ENCODE assay signal across 8 cellular contexts in genomic region chr19:47141252-47141651, GRCh38. TPM values are rescaled to one million over a fixed set of nuclear protein-coding genes. Genes with fewer than 3 reads are reported as not detected.
DNase-seq lines count a peak whose midpoint lies in the region; ATAC-seq, FAIRE-seq and TF ChIP-seq lines count a peak whose summit lies in the region.
"Not testable (repeated sequence)": the region's sequence is repeated elsewhere in the genome, so short reads cannot be mapped to it uniquely, and the experiment has no call there.

No MANE protein-coding gene starts in this region.

- ATAC-seq in GM23338 (peak; percentile 74), PC-3 (peak; percentile 63), K562 (peak; percentile 45)

- TF ChIP-seq RAD21 in K562 (CRISPR knock-in tag; conservative IDR thresholded peaks at IDR 0.05 in 1 of 2, IDR thresholded peaks at IDR 0.05 in 1 of 2) = not testable (repeated sequence)

- intact Hi-C loops in PC-3 (cut with micrococcal nuclease); K562 (cut with micrococcal nuclease): not testable (repeated sequence)

- H3K27ac Mint-ChIP-seq in GM23338 = peak overlapping the region; percentile 88
- peak overlapping the region; percentile 13 for H3K27ac Mint-ChIP-seq in activated CD4-positive, alpha-beta memory T cell treated with anti-CD3 and anti-CD28 coated beads, Interleukin-2, amount 10 ng/mL, durations not matched to agents 7 days and 5 days
- peak overlapping the region; percentile 96 for H3K27ac Mint-ChIP-seq in mesothelial cell of epicardium

- CTCF ChIA-PET in PC-3 (lab: Charles Lee) = interaction anchor here (0.9 kb wide), 1 partner anchor 69 kb away, joined by 5 read pairs; no protein-coding TSS in a partner anchor
- CTCF ChIA-PET in activated CD4-positive, alpha-beta memory T cell treated with anti-CD3 and anti-CD28 coated beads, Interleukin-2, amount 10 ng/mL, durations not matched to agents 7 days and 5 days (lab: Charles Lee) = interaction anchor here (1.3 kb wide), 1 partner anchor 103 kb away, joined by 3 read pairs; no protein-coding TSS in a partner anchor
- CTCF ChIA-PET in K562 (lab: Yijun Ruan, JAX; ENCODE audit: low intra/inter-chr PET ratio) = not testable (repeated sequence)

- peaks cover 26% of the 10 kb centered on the region for H3F3A ChIP-seq in GM23338 (replicated peaks; ENCODE audit: low read depth)
- not testable (repeated sequence) for H3F3A ChIP-seq in PC-3 (ENCODE audit: low read length, unreplicated experiment)

- FAIRE-seq in K562 (lab: Jason Lieb, UNC) = not testable (repeated sequence)

- not testable (repeated sequence) for H3K9me1 ChIP-seq in K562 (ENCODE audit: control insufficient read depth, insufficient read depth, low read length)

- H3K27me3 ChIP-seq in GM23338 (ENCODE audit: insufficient read depth); PC-3 (ENCODE audit: low read length); K562 (ENCODE audit: control insufficient read depth in 2 of 2, insufficient read depth in 2 of 2, low read length in 2 of 2); skeletal muscle tissue (ENCODE audit: control insufficient read depth in 3 of 3, insufficient read depth in 3 of 3, low read length in 3 of 3): not testable (repeated sequence)

- peak overlapping the region; percentile 4; the same call in 1 of the 3 replicates for H3K4me3 Mint-ChIP-seq in GM23338
- H3K4me3 Mint-ChIP-seq in activated CD4-positive, alpha-beta memory T cell treated with anti-CD3 and anti-CD28 coated beads, Interleukin-2, amount 10 ng/mL, durations not matched to agents 7 days and 5 days; mesothelial cell of epicardium: not testable (repeated sequence)

- H3K4me3 ChIP-seq in GM23338; PC-3 (ENCODE audit: low read length); K562; fibroblast of villous mesenchyme (ENCODE audit: low read depth, low read length); skeletal muscle tissue (ENCODE audit: low read length in 3 of 3): not testable (repeated sequence)

- WGBS in K562 (ENCODE audit: insufficient coverage, low coverage, missing lambda C conversion rate) = 47% methylated on average over 6 of the region's 7 CpGs

- BruUV-seq in PC-3 (replicated peaks; lab: Mats Ljungman, UMichigan); K562 (replicated peaks; lab: Mats Ljungman, UMichigan): not testable (repeated sequence)

- not testable (repeated sequence) for H3K9me3 Mint-ChIP-seq in GM23338; activated CD4-positive, alpha-beta memory T cell treated with anti-CD3 and anti-CD28 coated beads, Interleukin-2, amount 10 ng/mL, durations not matched to agents 7 days and 5 days; mesothelial cell of epicardium

- not testable (repeated sequence) for H3K4me1 Mint-ChIP-seq in GM23338
- H3K4me1 Mint-ChIP-seq in activated CD4-positive, alpha-beta memory T cell treated with anti-CD3 and anti-CD28 coated beads, Interleukin-2, amount 10 ng/mL, durations not matched to agents 7 days and 5 days = peaks cover 47% of the 10 kb centered on the region
- peaks cover 27% of the 10 kb centered on the region for H3K4me1 Mint-ChIP-seq in mesothelial cell of epicardium

- not testable (repeated sequence) for H3K4me1 ChIP-seq in GM23338 (ENCODE audit: insufficient read depth); PC-3 (ENCODE audit: insufficient read depth, low read length); skeletal muscle tissue (ENCODE audit: control insufficient read depth in 3 of 3, insufficient read depth in 3 of 3, low read length in 3 of 3)
- peaks cover 0 to 13% of the 10 kb centered on the region in 2 experiments for H3K4me1 ChIP-seq in K562 (replicated peaks in 1 of 2; ENCODE audit: control insufficient read depth in 2 of 2, insufficient read depth in 2 of 2, low read length in 2 of 2)

- H3K9ac ChIP-seq in PC-3 (ENCODE audit: low read length); K562 (ENCODE audit: insufficient read depth in 1 of 2, low read depth in 2 of 2, low read length in 2 of 2): not testable (repeated sequence)
- H3K9ac ChIP-seq in skeletal muscle tissue (ENCODE audit: low read depth in 1 of 3, low read length in 3 of 3) = peak overlapping the region in 2 of 3 donors; percentile 8 to 20

- H3K9me2 ChIP-seq in GM23338 (ENCODE audit: insufficient read depth); PC-3 (replicated peaks; ENCODE audit: low read length): not testable (repeated sequence)

- POLR2A ChIA-PET in PC-3 (lab: Charles Lee; ENCODE audit: unreplicated experiment) = not testable (repeated sequence)
- POLR2A ChIA-PET in activated CD4-positive, alpha-beta memory T cell treated with anti-CD3 and anti-CD28 coated beads, Interleukin-2, amount 10 ng/mL, durations not matched to agents 7 days and 5 days (lab: Charles Lee) = interaction anchor here (0.8 kb wide), 1 partner anchor 15 kb away, joined by 3 read pairs; no protein-coding TSS in a partner anchor
- POLR2A ChIA-PET in K562 (lab: Yijun Ruan, JAX) = interaction anchor here (0.6 to 12.1 kb wide), 5 partner anchors 4 to 128 kb away, joined by 3 to 109 read pairs (median 3); partner anchors contain the start of gene SAE1

- not testable (repeated sequence) for H2AFZ ChIP-seq in GM23338; PC-3 (ENCODE audit: low read length); K562 (ENCODE audit: low read depth, low read length)

- not testable (repeated sequence) for TF ChIP-seq POLR2A in K562 (conservative IDR thresholded peaks at IDR 0.05)

- H3K36me3 Mint-ChIP-seq in GM23338 (ENCODE audit: low read depth) = peaks cover 83% of the 10 kb centered on the region
- peaks cover 49% of the 10 kb centered on the region for H3K36me3 Mint-ChIP-seq in activated CD4-positive, alpha-beta memory T cell treated with anti-CD3 and anti-CD28 coated beads, Interleukin-2, amount 10 ng/mL, durations not matched to agents 7 days and 5 days (ENCODE audit: low read depth)
- peaks cover 25% of the 10 kb centered on the region for H3K36me3 Mint-ChIP-seq in mesothelial cell of epicardium

- peaks cover 79% of the 10 kb centered on the region for H4K20me1 ChIP-seq in GM23338 (replicated peaks; ENCODE audit: insufficient read depth)
- H4K20me1 ChIP-seq in PC-3 (ENCODE audit: low read length); K562 (replicated peaks; ENCODE audit: control insufficient read depth, insufficient read depth, low read length): not testable (repeated sequence)

- not testable (repeated sequence) for H3K9me3 ChIP-seq in PC-3 (ENCODE audit: low read length); K562 (replicated peaks; ENCODE audit: control insufficient read depth, insufficient read depth, low read depth, low read length); skeletal muscle tissue (ENCODE audit: control insufficient read depth in 3 of 3, low read length in 3 of 3)

- not testable (repeated sequence) for TF ChIP-seq EP300 in K562 (IDR thresholded peaks at IDR 0.05; ENCODE audit: low read length)

- H3K36me3 ChIP-seq in GM23338 (ENCODE audit: insufficient read depth) (peaks cover 30% of the 10 kb centered on the region), K562 (ENCODE audit: control insufficient read depth, insufficient read depth, low read length) (peaks cover 82% of the 10 kb centered on the region), skeletal muscle tissue (ENCODE audit: control insufficient read depth in 3 of 3, insufficient read depth in 3 of 3, low read length in 3 of 3) (peaks cover 6 to 20% (median 13%) of the 10 kb centered on the region in 3 donors)
- H3K36me3 ChIP-seq in PC-3 (ENCODE audit: low read depth, low read length) = not testable (repeated sequence)

- peaks cover 100% of the 10 kb centered on the region for H3K79me2 ChIP-seq in GM23338 (replicated peaks; ENCODE audit: insufficient read depth)
- peaks cover 87% of the 10 kb centered on the region for H3K79me2 ChIP-seq in PC-3 (ENCODE audit: low read length)
- H3K79me2 ChIP-seq in K562 (ENCODE audit: control insufficient read depth, insufficient read depth, low read length) = peaks cover 80% of the 10 kb centered on the region

- not testable (repeated sequence) for H3K27me3 Mint-ChIP-seq in GM23338 (ENCODE audit: insufficient read depth, low read depth, poor library complexity); activated CD4-positive, alpha-beta memory T cell treated with anti-CD3 and anti-CD28 coated beads, Interleukin-2, amount 10 ng/mL, durations not matched to agents 7 days and 5 days; mesothelial cell of epicardium (ENCODE audit: low read depth)

- DNase-seq in AG20443 (ENCODE audit: low spot score) (peak; percentile 48), GM23338 (ENCODE audit: low spot score) (peak; percentile 66), PC-3 (peak; percentile 20), fibroblast of villous mesenchyme (ENCODE audit: low read depth) (peak; percentile 85), mesothelial cell of epicardium (ENCODE audit: low spot score in 2 of 2, unreplicated experiment in 2 of 2) (peak in 1 of 2 experiments; percentile 53)
- DNase-seq in activated CD4-positive, alpha-beta memory T cell treated with anti-CD3 and anti-CD28 coated beads, Interleukin-2, amount 10 ng/mL, durations not matched to agents 7 days and 5 days; K562 (ENCODE audit: extremely low read depth in 1 of 4, low spot score in 3 of 4): not testable (repeated sequence)

- in situ Hi-C loops in K562 (cut with MboI) = not testable (repeated sequence)

- not testable (repeated sequence) for TF ChIP-seq CTCF in GM23338 (conservative IDR thresholded peaks at IDR 0.05; ENCODE audit: low read depth in 2 of 2); PC-3 (conservative IDR thresholded peaks at IDR 0.05; ENCODE audit: low read depth, low read length); K562 (IDR thresholded peaks at IDR 0.05 in 2 of 3, conservative IDR thresholded peaks at IDR 0.05 in 1 of 3; ENCODE audit: insufficient read depth in 2 of 3, low read depth in 1 of 3, low read length in 3 of 3); fibroblast of villous mesenchyme (IDR thresholded peaks at IDR 0.05; ENCODE audit: insufficient read depth, low read depth, low read length); mesothelial cell of epicardium (IDR thresholded peaks at IDR 0.05; ENCODE audit: unreplicated experiment)

- peak overlapping the region; percentile 69; the same call in 1 of the 2 replicates for H3K27ac ChIP-seq in GM23338 (ENCODE audit: low read depth)
- H3K27ac ChIP-seq in PC-3 (ENCODE audit: low read length); K562 (ENCODE audit: extremely low read depth, low read depth, low read length); skeletal muscle tissue (ENCODE audit: low read depth, low read length): not testable (repeated sequence)

- H3K4me2 ChIP-seq in GM23338; PC-3 (ENCODE audit: low read length); K562 (ENCODE audit: insufficient read depth, low read length): not testable (repeated sequence)

RNA-seq across cellular contexts. Expression of gene SAE1, which starts 10.6 kb away (rescaled TPM):
- 236 and 258 TPM in 2 replicates for total RNA-seq in GM23338 (2014; rRNA removed; shearing (Covaris generic))
- 108 and 115 TPM in 2 replicates for polyA plus RNA-seq in GM23338 (2016; fragmentation: Nextera tagmentation; extraction: Ambion mirVana)
- 99.7 and 134 TPM in 2 replicates for total RNA-seq in PC-3 (2014; rRNA removed)
- total RNA-seq in activated CD4-positive, alpha-beta memory T cell treated with anti-CD3 and anti-CD28 coated beads, Interleukin-2, amount 10 ng/mL, durations not matched to agents 7 days and 5 days = 100 to 1,000 TPM; 150 TPM
- 86.7 and 121 TPM in 2 replicates for total RNA-seq in K562 (2011; cell fraction: chromatin; rRNA removed; ENCODE audit: low replicate concordance)
- 37.9 and 42.4 TPM in 2 replicates for total RNA-seq in K562 (2011; cell fraction: nucleolus; rRNA removed)
- 54.9 and 55.4 TPM in 2 replicates for total RNA-seq in K562 (2011; cell fraction: nucleoplasm; rRNA removed)
- total RNA-seq in K562 (2014; rRNA removed) = 194 and 213 TPM in 2 replicates
- 215 and 244 TPM in 2 replicates for total RNA-seq in K562 (2014; rRNA removed; fragmentation: Illumina TruSeq; extraction: Trizol)
- 220 and 231 TPM in 2 replicates for total RNA-seq in K562 (2015; rRNA removed; fragmentation: Illumina TruSeq; extraction: Trizol)
- total RNA-seq in K562 (2021) = 205 and 217 TPM in 2 replicates
- 199 and 297 TPM in 2 replicates for polyA plus RNA-seq in K562 (2011; rRNA removed)
- polyA plus RNA-seq in K562 (2011; cell fraction: cytosol; rRNA removed) = 175 and 205 TPM in 2 replicates
- polyA plus RNA-seq in K562 (2011; cell fraction: nucleus; rRNA removed) = 41.2 and 60.5 TPM in 2 replicates
- polyA plus RNA-seq in K562 (2012) = 207 and 215 TPM in 2 replicates
- 293 and 299 TPM in 2 replicates for polyA plus RNA-seq in K562 (2014; fragmentation: Illumina TruSeq; extraction: Trizol)
- polyA plus RNA-seq in K562 (2014; fragmentation: Nextera tagmentation; extraction: Ambion mirVana) = 100 to 1,000 TPM in 1 of 2 experiments, 10 to 100 TPM in 1; 82.8 to 133 TPM
- 250 and 273 TPM in 2 replicates for polyA plus RNA-seq in K562 (2014; rRNA removed)
- 138 and 156 TPM in 2 replicates for polyA minus RNA-seq in K562 (2011; rRNA and poly(A)+ RNA removed)
- 63.5 and 64.3 TPM in 2 replicates for polyA minus RNA-seq in K562 (2011; cell fraction: cytosol; rRNA and poly(A)+ RNA removed)
- polyA minus RNA-seq in K562 (2011; cell fraction: nucleus; rRNA and poly(A)+ RNA removed) = 11.0 and 20.4 TPM in 2 replicates
- total RNA-seq in fibroblast of villous mesenchyme = 155 and 160 TPM in 2 replicates
- total RNA-seq in mesothelial cell of epicardium = 137 to 141 TPM (median 138 TPM) in 3 replicates
- total RNA-seq in skeletal muscle tissue = 71.0 TPM

RNA-seq across cellular contexts. Expression of gene ZC3H4, which starts 27.7 kb away (rescaled TPM):
- total RNA-seq in GM23338 (2014; rRNA removed; shearing (Covaris generic)) = 33.8 and 36.9 TPM in 2 replicates
- 26.7 and 29.4 TPM in 2 replicates for polyA plus RNA-seq in GM23338 (2016; fragmentation: Nextera tagmentation; extraction: Ambion mirVana)
- total RNA-seq in PC-3 (2014; rRNA removed) = 13.4 and 20.0 TPM in 2 replicates
- total RNA-seq in activated CD4-positive, alpha-beta memory T cell treated with anti-CD3 and anti-CD28 coated beads, Interleukin-2, amount 10 ng/mL, durations not matched to agents 7 days and 5 days = 100 to 1,000 TPM in 1 of 2 experiments, 10 to 100 TPM in 1; 98.3 to 104 TPM
- total RNA-seq in K562 (2011; cell fraction: chromatin; rRNA removed; ENCODE audit: low replicate concordance) = 66.1 and 83.6 TPM in 2 replicates
- total RNA-seq in K562 (2011; cell fraction: nucleolus; rRNA removed) = 24.1 and 34.0 TPM in 2 replicates
- 30.9 TPM in 2 replicates for total RNA-seq in K562 (2011; cell fraction: nucleoplasm; rRNA removed)
- 18.3 and 26.0 TPM in 2 replicates for total RNA-seq in K562 (2014; rRNA removed)
- 19.6 and 24.1 TPM in 2 replicates for total RNA-seq in K562 (2014; rRNA removed; fragmentation: Illumina TruSeq; extraction: Trizol)
- total RNA-seq in K562 (2015; rRNA removed; fragmentation: Illumina TruSeq; extraction: Trizol) = 13.2 and 19.1 TPM in 2 replicates
- 59.5 and 75.6 TPM in 2 replicates for total RNA-seq in K562 (2021)
- polyA plus RNA-seq in K562 (2011; rRNA removed) = 4.0 and 5.3 TPM in 2 replicates
- polyA plus RNA-seq in K562 (2011; cell fraction: cytosol; rRNA removed) = 2.2 and 3.7 TPM in 2 replicates
- polyA plus RNA-seq in K562 (2011; cell fraction: nucleus; rRNA removed) = 14.1 and 22.9 TPM in 2 replicates
- polyA plus RNA-seq in K562 (2012) = 11.1 and 39.1 TPM in 2 replicates
- 33.5 and 33.7 TPM in 2 replicates for polyA plus RNA-seq in K562 (2014; fragmentation: Illumina TruSeq; extraction: Trizol)
- 1 to 10 TPM; 2.2 to 8.0 TPM for polyA plus RNA-seq in K562 (2014; fragmentation: Nextera tagmentation; extraction: Ambion mirVana)
- 14.4 and 17.6 TPM in 2 replicates for polyA plus RNA-seq in K562 (2014; rRNA removed)
- polyA minus RNA-seq in K562 (2011; rRNA and poly(A)+ RNA removed) = 14.0 and 14.6 TPM in 2 replicates
- polyA minus RNA-seq in K562 (2011; cell fraction: cytosol; rRNA and poly(A)+ RNA removed) = 23.3 and 31.7 TPM in 2 replicates
- 7.5 and 15.8 TPM in 2 replicates for polyA minus RNA-seq in K562 (2011; cell fraction: nucleus; rRNA and poly(A)+ RNA removed)
- total RNA-seq in fibroblast of villous mesenchyme = 16.0 and 16.8 TPM in 2 replicates
- 65.3 to 68.7 TPM (median 67.9 TPM) in 3 replicates for total RNA-seq in mesothelial cell of epicardium
- 14.6 TPM for total RNA-seq in skeletal muscle tissue

Comparison
In these comparisons a context has a peak if more than half of its experiments do, and no peak if none do; other contexts are left out.
1. H3K27ac Mint-ChIP-seq: peak in every context shown above with its lines; median percentile 96 in mesothelial cell of epicardium; 88 in GM23338; 13 in activated CD4-positive, alpha-beta memory T cell treated with anti-CD3 and anti-CD28 coated beads, Interleukin-2, amount 10 ng/mL, durations not matched to agents 7 days and 5 days.